Comparison of ENCODE assay signal across 16 cellular contexts in the genomic region with DNA sequence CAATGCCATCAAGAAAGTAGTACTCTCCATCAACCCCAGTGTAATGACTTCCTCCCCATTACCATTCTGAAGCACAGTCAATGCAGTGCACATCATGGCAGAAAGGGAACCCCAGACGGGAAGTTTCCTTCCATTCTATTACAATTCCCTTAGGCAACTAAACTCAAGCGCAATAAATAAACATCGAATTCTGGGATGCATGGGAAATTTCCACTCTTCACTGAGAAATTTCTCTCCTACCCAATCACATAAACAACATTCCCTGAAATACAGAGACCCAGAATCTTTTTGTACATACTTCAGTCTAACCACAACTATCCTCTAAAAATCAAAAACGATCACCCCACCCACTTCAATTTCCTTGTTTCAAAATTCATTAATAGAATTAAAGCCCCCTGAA. TPM values are rescaled to one million over a fixed set of nuclear protein-coding genes. Genes with fewer than 3 reads are reported as not detected.
A peak's percentile ranks its signal among the peaks of the same experiment; 100 is the strongest.
DNase-seq lines count a peak whose midpoint lies in the region; ATAC-seq and TF ChIP-seq lines count a peak whose summit lies in the region.
"Had no signal": no experiment of that assay in that cellular context is flagged by ENCODE, and none has a peak within 500 bp of the region (broad histone marks: within the 10 kb centered on the region; RNA-seq: fewer than 3 reads in every experiment).

No MANE protein-coding gene starts in this region.

- no peaks in the 10 kb centered on the region for H3K27me3 Mint-ChIP-seq in activated naive CD4-positive, alpha-beta T cell treated with anti-CD3 and anti-CD28 coated beads for 36 hours (ENCODE audit: low read depth)
- H3K27me3 Mint-ChIP-seq in stimulated activated naive B cell treated with anti-CD40 and anti-IgM and Interleukin-4, amounts not matched to agents 10 μg/mL and 1 μg/mL and 100 μg/mL, for 72 hours = no peaks in the 10 kb centered on the region
- H3K27me3 Mint-ChIP-seq: CD8-positive, alpha-beta memory T cell had no signal

- H3K9me3 ChIP-seq in IMR-90 (ENCODE audit: control insufficient read depth, insufficient read depth, low read length) = no peaks in the 10 kb centered on the region
- H3K9me3 ChIP-seq: SJCRH30 had no signal

- no peak overlapping the region for H3K4me3 Mint-ChIP-seq in activated naive CD4-positive, alpha-beta T cell treated with anti-CD3 and anti-CD28 coated beads for 36 hours
- no peak overlapping the region for H3K4me3 Mint-ChIP-seq in stimulated activated naive B cell treated with anti-CD40 and anti-IgM and Interleukin-4, amounts not matched to agents 10 μg/mL and 1 μg/mL and 100 μg/mL, for 72 hours
- H3K4me3 Mint-ChIP-seq: CD8-positive, alpha-beta memory T cell; GM23338 had no signal

- peaks cover 32 to 35% of the 10 kb centered on the region in 2 experiments for H3K79me1 ChIP-seq in IMR-90 (ENCODE audit: low read depth in 1 of 2, low read length in 2 of 2)

- H3K27ac ChIP-seq in IMR-90 (ENCODE audit: insufficient read depth, low read length) = no peak overlapping the region
- H3K27ac ChIP-seq: SJCRH30 had no signal

- TF ChIP-seq POLR2A in IMR-90 (IDR thresholded peaks at IDR 0.05; ENCODE audit: low read depth, low read length) = no peak

- H2AK9ac ChIP-seq in IMR-90 (replicated peaks; ENCODE audit: low read depth, low read length, poor library complexity) = no peak overlapping the region

- H3K4me1 Mint-ChIP-seq in activated naive CD4-positive, alpha-beta T cell treated with anti-CD3 and anti-CD28 coated beads for 36 hours (ENCODE audit: low read depth) = peaks cover 3% of the 10 kb centered on the region
- peaks cover 11 to 17% of the 10 kb centered on the region in 2 donors for H3K4me1 Mint-ChIP-seq in stimulated activated naive B cell treated with anti-CD40 and anti-IgM and Interleukin-4, amounts not matched to agents 10 μg/mL and 1 μg/mL and 100 μg/mL, for 72 hours

- H2BK15ac ChIP-seq in IMR-90 (ENCODE audit: low read depth, low read length) = no peak overlapping the region

- no peak overlapping the region for H2BK120ac ChIP-seq in IMR-90 (ENCODE audit: low read depth, low read length)

- no peak overlapping the region for H3K23ac ChIP-seq in IMR-90 (ENCODE audit: low read depth, low read length)

- H3K9me3 Mint-ChIP-seq in activated naive CD4-positive, alpha-beta T cell treated with anti-CD3 and anti-CD28 coated beads for 36 hours = no peaks in the 10 kb centered on the region
- no peaks in the 10 kb centered on the region for H3K9me3 Mint-ChIP-seq in activated naive CD4-positive, alpha-beta T cell treated with anti-CD3 and anti-CD28 coated beads, Interleukin-2, amount 50 U/mL, for 72 hours
- H3K9me3 Mint-ChIP-seq in stimulated activated naive B cell treated with anti-CD40 and anti-IgM and Interleukin-4, amounts not matched to agents 10 μg/mL and 1 μg/mL and 100 μg/mL, for 72 hours = no peaks in the 10 kb centered on the region
- H3K9me3 Mint-ChIP-seq: CD8-positive, alpha-beta memory T cell; GM23338 had no signal

- H3K27ac Mint-ChIP-seq in activated naive CD4-positive, alpha-beta T cell treated with anti-CD3 and anti-CD28 coated beads for 36 hours = peak overlapping the region; percentile 30
- H3K27ac Mint-ChIP-seq in activated naive CD4-positive, alpha-beta T cell treated with anti-CD3 and anti-CD28 coated beads, Interleukin-2, amount 50 U/mL, for 72 hours = peak overlapping the region in 1 of 2 donors; percentile 1
- H3K27ac Mint-ChIP-seq in stimulated activated naive B cell treated with anti-CD40 and anti-IgM and Interleukin-4, amounts not matched to agents 10 μg/mL and 1 μg/mL and 100 μg/mL, for 72 hours = no peak overlapping the region

- intact Hi-C loops in activated naive CD4-positive, alpha-beta T cell treated with anti-CD3 and anti-CD28 coated beads for 36 hours (cut with micrococcal nuclease) = loop anchor here (1.0 kb wide), 1 partner anchor 54 kb away; a partner anchor contains a TSS
- intact Hi-C loops in IMR-90 (cut with micrococcal nuclease) = loop anchor here (1.0 kb wide), 1 partner anchor 59 kb away; no protein-coding TSS in a partner anchor

- POLR2A ChIA-PET in IMR-90 (lab: Charles Lee; ENCODE audit: unreplicated experiment) = no interaction called here

- H2BK5ac ChIP-seq in IMR-90 (ENCODE audit: low read depth, low read length, poor library complexity, severe bottlenecking) = no peak overlapping the region

- no peak for TF ChIP-seq CTCF in IMR-90 (conservative IDR thresholded peaks at IDR 0.05; ENCODE audit: low read depth, low read length)

- no peak overlapping the region for H3K9ac ChIP-seq in IMR-90 (ENCODE audit: low read depth, low read length)

- no peak overlapping the region for H3K4ac ChIP-seq in IMR-90 (ENCODE audit: low read depth, low read length)

- H3K4me3 ChIP-seq in IMR-90 (ENCODE audit: insufficient read depth, low read depth, low read length) = no peak overlapping the region
- H3K4me3 ChIP-seq: GM23338, K562, SJCRH30 had no signal

- CTCF ChIA-PET in activated naive CD4-positive, alpha-beta T cell treated with anti-CD3 and anti-CD28 coated beads for 36 hours (lab: Charles Lee) = interaction anchor here (1.6 to 5.4 kb wide), 4 partner anchors 25 to 59 kb away, joined by 3 to 36 read pairs (median 6); no protein-coding TSS in a partner anchor
- CTCF ChIA-PET in IMR-90 (lab: Yijun Ruan, JAX) = interaction anchor here (0.5 to 2.8 kb wide), 5 partner anchors 9 to 59 kb away, joined by 3 to 7 read pairs (median 3); a partner anchor contains a TSS

- peaks cover 8% of the 10 kb centered on the region for H4K20me1 ChIP-seq in IMR-90 (ENCODE audit: insufficient read depth, low read length)

- no peak overlapping the region for H4K5ac ChIP-seq in IMR-90 (ENCODE audit: low read depth, low read length)

- no peak overlapping the region for H4K8ac ChIP-seq in IMR-90 (ENCODE audit: low read depth in 2 of 2, low read length in 2 of 2)

- in situ Hi-C loops in IMR-90 (cut with MboI; ENCODE audit: low sequenced_read_pairs) = no loop called here

- no peaks in the 10 kb centered on the region for H3K27me3 ChIP-seq in IMR-90 (ENCODE audit: control insufficient read depth, insufficient read depth, low read length)
- H3K27me3 ChIP-seq: SJCRH30 had no signal

- no peak overlapping the region for H3K18ac ChIP-seq in IMR-90 (ENCODE audit: low read depth, low read length)

- WGBS in IMR-90 (ENCODE audit: extremely low coverage in 2 of 2, insufficient read length in 1 of 2), 2 experiments = 83 to 100% methylated on average over 1 to 2 of the region's 4 CpGs

- no peak overlapping the region for H2BK20ac ChIP-seq in IMR-90 (ENCODE audit: low read depth, low read length)

- H2AK5ac ChIP-seq in IMR-90 (ENCODE audit: low read depth, low read length) = no peak overlapping the region

- no peak overlapping the region for H3K56ac ChIP-seq in IMR-90 (ENCODE audit: extremely low read depth, insufficient read depth, low read length)

- peaks cover 34% of the 10 kb centered on the region for H3K36me3 Mint-ChIP-seq in activated naive CD4-positive, alpha-beta T cell treated with anti-CD3 and anti-CD28 coated beads for 36 hours (ENCODE audit: low read depth)
- H3K36me3 Mint-ChIP-seq in activated naive CD4-positive, alpha-beta T cell treated with anti-CD3 and anti-CD28 coated beads, Interleukin-2, amount 50 U/mL, for 72 hours = peaks cover 5 to 20% of the 10 kb centered on the region in 2 donors
- H3K36me3 Mint-ChIP-seq in stimulated activated naive B cell treated with anti-CD40 and anti-IgM and Interleukin-4, amounts not matched to agents 10 μg/mL and 1 μg/mL and 100 μg/mL, for 72 hours = peaks cover 28 to 38% of the 10 kb centered on the region in 2 donors

- no peak for TF ChIP-seq RAD21 in IMR-90 (IDR thresholded peaks at IDR 0.05; ENCODE audit: low read length)

- no peaks in the 10 kb centered on the region; the same call in 1 of the 2 replicates for H3K4me1 ChIP-seq in IMR-90 (ENCODE audit: control insufficient read depth, insufficient read depth, low read length)
- H3K4me1 ChIP-seq: SJCRH30 had no signal

- dilution Hi-C loops in IMR-90 (cut with HindIII; ENCODE audit: low sequenced_read_pairs, unreplicated experiment) = no loop called here

- no peak for ATAC-seq in activated naive CD4-positive, alpha-beta T cell treated with anti-CD3 and anti-CD28 coated beads, Interleukin-2, amount 50 U/mL, for 72 hours
- ATAC-seq in IMR-90 (ENCODE audit: low read depth) = peak; percentile 40; the same call in 1 of the 2 replicates
- ATAC-seq in stimulated activated naive B cell treated with anti-CD40 and anti-IgM and Interleukin-4, amounts not matched to agents 10 μg/mL and 1 μg/mL and 100 μg/mL, for 72 hours (replicated peaks) = no peak

- H3K4me2 ChIP-seq in IMR-90 (ENCODE audit: low read depth, low read length) = no peak overlapping the region
- H3K4me2 ChIP-seq: GM23338 had no signal

- no peaks in the 10 kb centered on the region for H3K9me1 ChIP-seq in IMR-90 (ENCODE audit: insufficient read depth, low read length)

- no TSS peak for BruUV-seq in IMR-90 (replicated peaks; lab: Mats Ljungman, UMichigan)

- no peak overlapping the region for H2AFZ ChIP-seq in IMR-90 (replicated peaks; ENCODE audit: low read length, poor library complexity)
- H2AFZ ChIP-seq: GM23338 had no signal

- no peak overlapping the region for H4K91ac ChIP-seq in IMR-90 (ENCODE audit: insufficient read depth, low read depth, low read length)

- peaks cover 33% of the 10 kb centered on the region for H3K36me3 ChIP-seq in IMR-90 (ENCODE audit: control insufficient read depth, insufficient read depth, low read length)

- no peak for DNase-seq in activated naive CD4-positive, alpha-beta T cell treated with anti-CD3 and anti-CD28 coated beads for 36 hours
- no peak for DNase-seq in activated naive CD4-positive, alpha-beta T cell treated with anti-CD3 and anti-CD28 coated beads, Interleukin-2, amount 50 U/mL, for 72 hours (ENCODE audit: low spot score in 2 of 2)
- DNase-seq in IMR-90 (peak; percentile 6), fibroblast of peridontal ligament (ENCODE audit: extremely low read depth) (peak; percentile 61), renal cortical epithelial cell (ENCODE audit: low read depth) (peak; percentile 22), Kasumi-1 (lab: John Stamatoyannopoulos, UW) (no peak), NCI-H748 (lab: John Stamatoyannopoulos, UW; ENCODE audit: unreplicated experiment) (no peak)
- DNase-seq in stimulated activated naive B cell treated with anti-CD40 and anti-IgM and Interleukin-4, amounts not matched to agents 10 μg/mL and 1 μg/mL and 100 μg/mL, for 72 hours = no peak
- DNase-seq: Calu3; CD8-positive, alpha-beta memory T cell; NCI-H1105; NCI-H2029 treated with DMSO at 0.1 percent for 48 hours; NCI-H345 had no signal

- no peak overlapping the region for H3K14ac ChIP-seq in IMR-90 (replicated peaks; ENCODE audit: low read depth, low read length)

RNA-seq across cellular contexts. Expression of a gene that starts 20.0 kb away (rescaled TPM):
- 100 to 1,000 TPM; 100 to 101 TPM for total RNA-seq in activated naive CD4-positive, alpha-beta T cell treated with anti-CD3 and anti-CD28 coated beads for 36 hours
- 100 to 1,000 TPM in 1 of 2 donors, 10 to 100 TPM in 1; 95.0 to 101 TPM for total RNA-seq in activated naive CD4-positive, alpha-beta T cell treated with anti-CD3 and anti-CD28 coated beads, Interleukin-2, amount 50 U/mL, for 72 hours
- 46.8 and 132 TPM in 2 replicates for total RNA-seq in IMR-90 (2012; rRNA removed)
- polyA plus RNA-seq in IMR-90 (2012; rRNA removed) = 99.6 and 103 TPM in 2 replicates
- 11.6 and 29.4 TPM in 2 replicates for polyA plus RNA-seq in IMR-90 (2012; cell fraction: cytosol; rRNA removed)
- polyA plus RNA-seq in IMR-90 (2012; cell fraction: nucleus; rRNA removed; ENCODE audit: low replicate concordance) = 3.7 and 41.2 TPM in 2 replicates
- total RNA-seq in renal cortical epithelial cell = 123 and 141 TPM in 2 replicates

RNA-seq across cellular contexts. Expression of a gene that starts 20.3 kb away (rescaled TPM):
- total RNA-seq in activated naive CD4-positive, alpha-beta T cell treated with anti-CD3 and anti-CD28 coated beads for 36 hours = 10 to 100 TPM; 23.8 to 26.4 TPM
- 10 to 100 TPM; 27.0 to 35.2 TPM for total RNA-seq in activated naive CD4-positive, alpha-beta T cell treated with anti-CD3 and anti-CD28 coated beads, Interleukin-2, amount 50 U/mL, for 72 hours
- total RNA-seq in IMR-90 (2012; rRNA removed) (20.4 and 23.3 TPM in 2 replicates), renal cortical epithelial cell (35.5 and 67.0 TPM in 2 replicates)
- 38.6 and 39.7 TPM in 2 replicates for polyA plus RNA-seq in IMR-90 (2012; rRNA removed)
- polyA plus RNA-seq in IMR-90 (2012; cell fraction: cytosol; rRNA removed) = 21.1 and 27.5 TPM in 2 replicates
- 7.7 and 16.1 TPM in 2 replicates for polyA plus RNA-seq in IMR-90 (2012; cell fraction: nucleus; rRNA removed; ENCODE audit: low replicate concordance)

RNA-seq across cellular contexts. Expression of a gene that starts 31.8 kb away (rescaled TPM):
- 10 to 100 TPM; 19.7 to 21.9 TPM for total RNA-seq in activated naive CD4-positive, alpha-beta T cell treated with anti-CD3 and anti-CD28 coated beads for 36 hours
- 10 to 100 TPM; 29.0 to 33.4 TPM for total RNA-seq in activated naive CD4-positive, alpha-beta T cell treated with anti-CD3 and anti-CD28 coated beads, Interleukin-2, amount 50 U/mL, for 72 hours
- total RNA-seq in IMR-90 (2012; rRNA removed) (56.3 and 56.9 TPM in 2 replicates), renal cortical epithelial cell (65.5 and 66.7 TPM in 2 replicates)
- 13.3 and 19.8 TPM in 2 replicates for polyA plus RNA-seq in IMR-90 (2012; rRNA removed)
- 10.2 and 10.5 TPM in 2 replicates for polyA plus RNA-seq in IMR-90 (2012; cell fraction: cytosol; rRNA removed)
- polyA plus RNA-seq in IMR-90 (2012; cell fraction: nucleus; rRNA removed; ENCODE audit: low replicate concordance) = 3.8 and 6.8 TPM in 2 replicates

RNA-seq across cellular contexts. Expression of a gene that starts 45.2 kb away (rescaled TPM):
- under 1 TPM in 1 of 2 experiments, not detected in 1; 0.10 TPM for total RNA-seq in activated naive CD4-positive, alpha-beta T cell treated with anti-CD3 and anti-CD28 coated beads for 36 hours
- total RNA-seq in activated naive CD4-positive, alpha-beta T cell treated with anti-CD3 and anti-CD28 coated beads, Interleukin-2, amount 50 U/mL, for 72 hours = under 1 TPM in 1 of 2 donors, not detected in 1; 0.12 TPM
- total RNA-seq in IMR-90 (2012; rRNA removed) (8.6 and 9.9 TPM in 2 replicates), renal cortical epithelial cell (1.0 and 2.6 TPM in 2 replicates)
- polyA plus RNA-seq in IMR-90 (2012; rRNA removed) = 34.3 and 34.7 TPM in 2 replicates
- 22.3 and 24.0 TPM in 2 replicates for polyA plus RNA-seq in IMR-90 (2012; cell fraction: cytosol; rRNA removed)
- 56.9 and 100 TPM in 2 replicates for polyA plus RNA-seq in IMR-90 (2012; cell fraction: nucleus; rRNA removed; ENCODE audit: low replicate concordance)
- total RNA-seq: Calu3 had no signal
- polyA plus RNA-seq: CD8-positive, alpha-beta memory T cell had no signal

RNA-seq across cellular contexts. Expression of a gene that starts 54.6 kb away (rescaled TPM):
- total RNA-seq in activated naive CD4-positive, alpha-beta T cell treated with anti-CD3 and anti-CD28 coated beads for 36 hours = 1 to 10 TPM; 4.2 TPM
- 10 to 100 TPM in 1 of 2 donors, 1 to 10 TPM in 1; 5.9 to 12.0 TPM for total RNA-seq in activated naive CD4-positive, alpha-beta T cell treated with anti-CD3 and anti-CD28 coated beads, Interleukin-2, amount 50 U/mL, for 72 hours
- total RNA-seq in IMR-90 (2012; rRNA removed) = 2.2 and 2.7 TPM in 2 replicates
- polyA plus RNA-seq in IMR-90 (2012; rRNA removed) = 12.9 and 13.6 TPM in 2 replicates
- polyA plus RNA-seq in IMR-90 (2012; cell fraction: cytosol; rRNA removed) = 5.7 and 15.7 TPM in 2 replicates
- 5.5 and 10.6 TPM in 2 replicates for polyA plus RNA-seq in IMR-90 (2012; cell fraction: nucleus; rRNA removed; ENCODE audit: low replicate concordance)
- 1.9 and 7.7 TPM in 2 replicates for total RNA-seq in renal cortical epithelial cell

Comparison
In these comparisons a context has a peak if more than half of its experiments do, and no peak if none do; other contexts are left out.
1. DNase-seq: peak in IMR-90 (single experiment), fibroblast of peridontal ligament (single experiment) and renal cortical epithelial cell (single experiment); none in activated naive CD4-positive, alpha-beta T cell treated with anti-CD3 and anti-CD28 coated beads for 36 hours (single experiment), activated naive CD4-positive, alpha-beta T cell treated with anti-CD3 and anti-CD28 coated beads, Interleukin-2, amount 50 U/mL, for 72 hours (0 of 2), Kasumi-1 (0 of 2), NCI-H748 (single experiment) and stimulated activated naive B cell treated with anti-CD40 and anti-IgM and Interleukin-4, amounts not matched to agents 10 μg/mL and 1 μg/mL and 100 μg/mL, for 72 hours (single experiment).